ENCODE assay signal across 11 cellular contexts in genomic region chr7:54985405-54986360, GRCh38.
DNase-seq lines count a peak whose midpoint lies in the region; ATAC-seq lines count a peak whose summit lies in the region.
"Had no signal": no experiment of that assay in that cellular context is flagged by ENCODE, and none has a peak within 500 bp of the region (broad histone marks: within the 10 kb centered on the region; RNA-seq: fewer than 3 reads in every experiment).

No MANE protein-coding gene starts in this region.

- ATAC-seq in HG03571 (IDR thresholded peaks at IDR 0.05; ENCODE audit: unreplicated experiment), result no peak
- no peak for ATAC-seq in activated CD4-positive, CD25-positive, alpha-beta regulatory T cell treated with anti-CD3 and anti-CD28 coated beads, Interleukin-2, amount 50 U/mL, for 24 hours

- peak; percentile 78 for DNase-seq in AG08395 (ENCODE audit: low spot score)
- peak; percentile 78 for DNase-seq in HPDE6-E6E7 (ENCODE audit: extremely low spot score)
- peak; percentile 66 for DNase-seq in amniotic epithelial cell (ENCODE audit: low read depth)
- DNase-seq in iris pigment epithelial cell (ENCODE audit: low read depth), result peak; percentile 62
- DNase-seq in DMS153 (lab: John Stamatoyannopoulos, UW), result no peak
- no peak for DNase-seq in NCI-H146 (lab: John Stamatoyannopoulos, UW)
- DNase-seq: GF-D8, glutamatergic neuron, NCI-H2227 treated with DMSO at 0.1 percent for 48 hours had no signal

Comparison
In these comparisons a context has a peak if more than half of its experiments do, and no peak if none do; other contexts are left out.
1. DNase-seq: peak in AG08395 (single experiment), HPDE6-E6E7 (single experiment), amniotic epithelial cell (single experiment) and iris pigment epithelial cell (single experiment); none in DMS153 (single experiment) and NCI-H146 (single experiment).